32 cellular contexts compared by ENCODE assay signal in genomic region chr1:1160281-1160930, GRCh38. TPM values are rescaled to one million over a fixed set of nuclear protein-coding genes. Genes with fewer than 3 reads are reported as not detected.
"Had no signal": no experiment of that assay in that cellular context is flagged by ENCODE, and none has a peak within 500 bp of the region (broad histone marks: within the 10 kb centered on the region; RNA-seq: fewer than 3 reads in every experiment).

No MANE protein-coding gene starts in this region.

- H3K36me3 ChIP-seq: ascending aorta, MG63, WERI-Rb-1 had no signal

- H3K4me3 ChIP-seq: ascending aorta, MG63 had no signal

- H3K9me3 ChIP-seq: ascending aorta, MG63 had no signal

- DNase-seq: activated CD4-positive, alpha-beta memory T cell treated with anti-CD3 and anti-CD28 coated beads, Interleukin-2, amount 10 ng/mL, durations not matched to agents 7 days and 5 days; activated CD4-positive, alpha-beta T cell treated with anti-CD3 and anti-CD28 coated beads for 1 hour; activated CD4-positive, alpha-beta T cell treated with anti-CD3 and anti-CD28 coated beads for 48 hours; activated CD4-positive, CD25-positive, alpha-beta regulatory T cell; activated CD8-positive, alpha-beta memory T cell treated with anti-CD3 and anti-CD28 coated beads for 24 hours; activated CD8-positive, alpha-beta memory T cell treated with anti-CD3 and anti-CD28 coated beads, Interleukin-2, amount 10 ng/mL, durations not matched to agents 7 days and 5 days; activated CD8-positive, alpha-beta memory T cell treated with anti-CD3 and anti-CD28 coated beads, Interleukin-2, amount 50 U/mL, for 48 hours; activated effector memory CD4-positive, alpha-beta T cell treated with Interleukin-2 at 50 U/mL for 16 hours; activated naive CD4-positive, alpha-beta T cell treated with anti-CD3 and anti-CD28 coated beads, Interleukin-2, amount 10 ng/mL, durations not matched to agents 7 days and 5 days; activated T-cell treated with anti-CD3 and anti-CD28 coated beads, Interleukin-2, amount 50 U/mL, for 48 hours; amniotic stem cell; Kasumi-1; KG1; MG63; NCI-H1048; NCI-H1105 treated with DMSO at 0.1 percent for 48 hours; NCI-H1436; NCI-H1694; NCI-H1930; NCI-H2081 treated with DMSO at 0.1 percent for 48 hours; NCI-H345; NCI-H748 treated with DMSO at 0.1 percent for 48 hours; NK-92 treated with Interleukin-12 subunit alpha and Interleukin-12 subunit beta, amount 100 ng/mL, for 24 hours; PC-3; SW 1271; T-helper 1 cell; T1000; WERI-Rb-1 had no signal

- ATAC-seq: activated CD8-positive, alpha-beta memory T cell treated with anti-CD3 and anti-CD28 coated beads, Interleukin-2, amount 10 ng/mL, durations not matched to agents 7 days and 5 days; PC-3; Right ventricle myocardium inferior had no signal

- H3K27me3 ChIP-seq: MG63 had no signal

- H3K27ac ChIP-seq: ascending aorta, RWPE1, WERI-Rb-1 had no signal

RNA-seq across cellular contexts. Expression of gene TTLL10, which starts 13.3 kb away (rescaled TPM):
- total RNA-seq: activated CD4-positive, alpha-beta memory T cell treated with anti-CD3 and anti-CD28 coated beads, Interleukin-2, amount 10 ng/mL, durations not matched to agents 7 days and 5 days; activated CD8-positive, alpha-beta memory T cell treated with anti-CD3 and anti-CD28 coated beads, Interleukin-2, amount 10 ng/mL, durations not matched to agents 7 days and 5 days; ascending aorta; NCI-H460 had no signal

RNA-seq across cellular contexts. Expression of gene TNFRSF18, which starts 46.0 kb away (rescaled TPM):
- total RNA-seq: ascending aorta, NCI-H460, Right ventricle myocardium inferior had no signal

RNA-seq across cellular contexts. Expression of gene TNFRSF4, which starts 53.5 kb away (rescaled TPM):
- total RNA-seq: NCI-H460 had no signal
